21 cellular contexts compared by ENCODE assay signal in genomic region chr5:56316302-56316994, GRCh38.
DNase-seq lines count a peak whose midpoint lies in the region; ATAC-seq, FAIRE-seq and TF ChIP-seq lines count a peak whose summit lies in the region.
"Had no signal": no experiment of that assay in that cellular context is flagged by ENCODE, and none has a peak within 500 bp of the region (broad histone marks: within the 10 kb centered on the region; RNA-seq: fewer than 3 reads in every experiment).

No MANE protein-coding gene starts in this region.

- H3K9me3 ChIP-seq in A549 (no peaks in the 10 kb centered on the region), body of pancreas (no peaks in the 10 kb centered on the region)
- H3K9me3 ChIP-seq in BLaER1 treated with 17β-estradiol and CSF1 and Interleukin-3, amounts not matched to agents 10 nM and 100 nM (replicated peaks in 1 of 11) = peaks cover 0 to 20% (median 5%) of the 10 kb centered on the region in 11 experiments; a peak in 10 of 22 replicates
- H3K9me3 ChIP-seq: Peyer's patch, SJSA1 had no signal

- peak overlapping the region; percentile 82 for H3K4me3 Mint-ChIP-seq in activated T-helper 17 cell treated with anti-CD3 and anti-CD28 coated beads, Interleukin-2, amount 50 U/mL, for 72 hours

- no peaks in the 10 kb centered on the region for H4K20me1 ChIP-seq in BLaER1 treated with 17β-estradiol and CSF1 and Interleukin-3, amounts not matched to agents 10 nM and 100 nM

- H3K27ac Mint-ChIP-seq in activated T-helper 17 cell treated with anti-CD3 and anti-CD28 coated beads, Interleukin-2, amount 50 U/mL, for 72 hours = no peak overlapping the region

- POLR2A ChIA-PET in A549 (lab: Yijun Ruan, JAX) = no interaction called here

- no peaks in the 10 kb centered on the region for H3K27me3 ChIP-seq in BLaER1 treated with 17β-estradiol and CSF1 and Interleukin-3, amounts not matched to agents 10 nM and 100 nM
- no peaks in the 10 kb centered on the region for H3K27me3 ChIP-seq in body of pancreas
- H3K27me3 ChIP-seq: Peyer's patch, SJSA1 had no signal

- ATAC-seq in A549 = no peak
- no peak for ATAC-seq in activated T-helper 17 cell treated with anti-CD3 and anti-CD28 coated beads, Interleukin-2, amount 50 U/mL, for 72 hours (replicated peaks)
- no peak for ATAC-seq in body of pancreas
- no peak for ATAC-seq in GM19351 (IDR thresholded peaks at IDR 0.05; ENCODE audit: unreplicated experiment)

- DNase-seq in A549 (ENCODE audit: low read depth in 1 of 2, low spot score in 1 of 2) (no peak), OCI-M1 (lab: John Stamatoyannopoulos, UW) (peak; percentile 54), DMS79 treated with DMSO at 0.1 percent for 48 hours (lab: John Stamatoyannopoulos, UW) (no peak), body of pancreas (no peak), NCI-H2227 treated with DMSO at 0.1 percent for 48 hours (lab: John Stamatoyannopoulos, UW) (no peak)
- DNase-seq: ACHN, EL, NCI-H1092 treated with DMSO at 0.1 percent for 48 hours, NCI-H146, NCI-H2029 treated with DMSO at 0.1 percent for 48 hours, NCI-H2171 treated with DMSO at 0.1 percent for 48 hours, NCI-H446 treated with DMSO at 0.1 percent for 48 hours, NCI-H69, Peyer's patch had no signal

- peaks cover 46% of the 10 kb centered on the region for H3K36me3 Mint-ChIP-seq in activated T-helper 17 cell treated with anti-CD3 and anti-CD28 coated beads, Interleukin-2, amount 50 U/mL, for 72 hours (ENCODE audit: low read depth)

- no peaks in the 10 kb centered on the region for H3K36me3 ChIP-seq in BLaER1 treated with 17β-estradiol and CSF1 and Interleukin-3, amounts not matched to agents 10 nM and 100 nM
- no peaks in the 10 kb centered on the region for H3K36me3 ChIP-seq in body of pancreas (replicated peaks in 1 of 2; ENCODE audit: insufficient read depth in 1 of 2, low read depth in 2 of 2)
- H3K36me3 ChIP-seq: Peyer's patch, SJSA1 had no signal

- TF ChIP-seq POLR2A in A549 (IDR thresholded peaks at IDR 0.05; ENCODE audit: low read length) (no peak), body of pancreas (IDR thresholded peaks at IDR 0.05) (no peak)

- CTCF ChIA-PET in A549 (lab: Yijun Ruan, JAX) = no interaction called here

- H3K27me3 Mint-ChIP-seq in activated T-helper 17 cell treated with anti-CD3 and anti-CD28 coated beads, Interleukin-2, amount 50 U/mL, for 72 hours = no peaks in the 10 kb centered on the region

- 0 out of 3 replicates have a peak, but pooled peaks cover 1% of the 10 kb centered on the region for H3K4me1 ChIP-seq in A549
- peaks cover 25 to 69% (median 61%) of the 10 kb centered on the region in 10 experiments for H3K4me1 ChIP-seq in BLaER1 treated with 17β-estradiol and CSF1 and Interleukin-3, amounts not matched to agents 10 nM and 100 nM
- peaks cover 35% of the 10 kb centered on the region for H3K4me1 ChIP-seq in body of pancreas

- no peak overlapping the region for H3K4me3 ChIP-seq in A549
- no peak overlapping the region for H3K4me3 ChIP-seq in BLaER1 treated with 17β-estradiol and CSF1 and Interleukin-3, amounts not matched to agents 10 nM and 100 nM
- H3K4me3 ChIP-seq in body of pancreas = no peak overlapping the region
- H3K4me3 ChIP-seq: Peyer's patch, SJSA1 had no signal

- 90% methylated on average over 4 of the region's 4 CpGs for WGBS in A549 (ENCODE audit: missing lambda C conversion rate)
- 87 to 92% methylated on average over 4 of the region's 4 CpGs for WGBS in body of pancreas, 2 donors

- TF ChIP-seq RAD21 in A549 (conservative IDR thresholded peaks at IDR 0.05 in 1 of 2, IDR thresholded peaks at IDR 0.05 in 1 of 2) = no peak

- no peak overlapping the region for H3K27ac ChIP-seq in A549
- no peak overlapping the region for H3K27ac ChIP-seq in BLaER1 treated with 17β-estradiol and CSF1 and Interleukin-3, amounts not matched to agents 10 nM and 100 nM
- H3K27ac ChIP-seq in body of pancreas = no peak overlapping the region
- H3K27ac ChIP-seq: Peyer's patch had no signal

- no peak for TF ChIP-seq EP300 in A549 (IDR thresholded peaks at IDR 0.05)

- H3K9me3 Mint-ChIP-seq in activated T-helper 17 cell treated with anti-CD3 and anti-CD28 coated beads, Interleukin-2, amount 50 U/mL, for 72 hours = no peaks in the 10 kb centered on the region

- intact Hi-C loops in body of pancreas (cut with DNase I) = no loop called here

- no peak overlapping the region for H3K4me2 ChIP-seq in A549
- H3K4me2 ChIP-seq in BLaER1 treated with 17β-estradiol and CSF1 and Interleukin-3, amounts not matched to agents 10 nM and 100 nM = peak overlapping the region in 6 of 11 experiments; percentile 50 to 78 (median 69); a peak in 12 of 22 replicates

- FAIRE-seq in A549 (lab: Jason Lieb, UNC) = peak; percentile 18
- FAIRE-seq: GM12891, GM19239, H1 had no signal

- no peak for TF ChIP-seq CTCF in A549 (IDR thresholded peaks at IDR 0.05)
- TF ChIP-seq CTCF in body of pancreas (IDR thresholded peaks at IDR 0.05) = no peak

- peaks cover 36% of the 10 kb centered on the region for H3K4me1 Mint-ChIP-seq in activated T-helper 17 cell treated with anti-CD3 and anti-CD28 coated beads, Interleukin-2, amount 50 U/mL, for 72 hours

- no peak overlapping the region for H3K9ac ChIP-seq in BLaER1 treated with 17β-estradiol and CSF1 and Interleukin-3, amounts not matched to agents 10 nM and 100 nM

TF ChIP-seq in A549, 52 proteins besides CTCF, POLR2A, EP300 and RAD21:
- no peak for TF ChIP-seq HES2 (IDR thresholded peaks at IDR 0.05)
- no peak for TF ChIP-seq MYC (IDR thresholded peaks at IDR 0.05; ENCODE audit: borderline replicate concordance, low read length)
- no peak for TF ChIP-seq SMC3 (IDR thresholded peaks at IDR 0.05)
- TF ChIP-seq RNF2 (IDR thresholded peaks at IDR 0.05; ENCODE audit: borderline replicate concordance, low read depth) = no peak
- TF ChIP-seq USF2 (IDR thresholded peaks at IDR 0.05) = no peak
- no peak for TF ChIP-seq CEBPB (IDR thresholded peaks at IDR 0.05)
- no peak for TF ChIP-seq SREBF2 (IDR thresholded peaks at IDR 0.05)
- no peak for TF ChIP-seq CHD2 (IDR thresholded peaks at IDR 0.05; ENCODE audit: low read length, partially characterized antibody)
- no peak for TF ChIP-seq EHF (CRISPR knock-in tag; IDR thresholded peaks at IDR 0.05)
- no peak for TF ChIP-seq JUN (IDR thresholded peaks at IDR 0.05)
- no peak for TF ChIP-seq MAFK (IDR thresholded peaks at IDR 0.05; ENCODE audit: partially characterized antibody)
- TF ChIP-seq TP53 (CRISPR knock-in tag; IDR thresholded peaks at IDR 0.05) = no peak
- no peak for TF ChIP-seq MAX (IDR thresholded peaks at IDR 0.05)
- TF ChIP-seq ZNF302 (CRISPR knock-in tag; IDR thresholded peaks at IDR 0.05) = no peak
- TF ChIP-seq NFE2L2 (conservative IDR thresholded peaks at IDR 0.05; ENCODE audit: low read length) = no peak
- no peak for TF ChIP-seq HOXA7 (CRISPR knock-in tag; IDR thresholded peaks at IDR 0.05)
- TF ChIP-seq MAZ (IDR thresholded peaks at IDR 0.05; ENCODE audit: borderline replicate concordance, low read depth, low read length) = no peak
